ENCODE assay signal across 10 cellular contexts in the genomic region with DNA sequence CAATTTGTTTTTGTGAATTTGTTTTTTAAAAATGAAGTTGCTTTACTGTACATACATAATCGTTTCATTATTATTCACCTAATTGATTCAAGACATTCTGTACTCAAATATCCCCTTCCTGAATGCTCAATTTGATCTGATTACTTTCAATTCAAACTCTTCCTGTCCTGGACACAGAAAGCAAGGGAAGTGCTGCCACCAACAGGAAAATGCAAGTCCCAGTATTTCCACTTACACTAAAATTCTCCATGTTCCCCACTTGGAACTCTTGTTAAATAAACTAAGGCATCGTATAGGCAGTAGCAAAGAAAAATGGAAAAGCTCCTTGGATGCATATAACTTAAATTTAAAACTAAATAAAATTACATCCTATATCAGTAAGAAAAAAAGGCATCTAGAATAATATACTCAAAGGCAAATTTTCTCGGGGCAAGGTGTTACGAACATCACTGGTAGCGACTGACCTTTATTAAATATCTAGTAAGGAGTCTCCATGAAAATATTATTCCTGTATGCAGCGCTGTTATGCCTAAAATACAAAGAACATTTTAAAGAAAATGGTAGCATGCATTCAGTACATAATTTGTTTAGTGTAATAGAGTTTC.
DNase-seq lines count a peak whose midpoint lies in the region; ATAC-seq and TF ChIP-seq lines count a peak whose summit lies in the region.
"Had no signal": no experiment of that assay in that cellular context is flagged by ENCODE, and none has a peak within 500 bp of the region (broad histone marks: within the 10 kb centered on the region; RNA-seq: fewer than 3 reads in every experiment).

No MANE protein-coding gene starts in this region.

- ATAC-seq in GM21526 (IDR thresholded peaks at IDR 0.05; ENCODE audit: low FRiP score, unreplicated experiment) (no peak), GM18858 (IDR thresholded peaks at IDR 0.05; ENCODE audit: unreplicated experiment) (no peak), HG03457 (IDR thresholded peaks at IDR 0.05; ENCODE audit: unreplicated experiment) (no peak)

- no peak for TF ChIP-seq POLR2A in erythroblast (IDR thresholded peaks at IDR 0.05; ENCODE audit: low read length)

- DNase-seq in SIG-M5 treated with dmso at 0.1 percent for 504 hours (lab: John Stamatoyannopoulos, UW; ENCODE audit: unreplicated experiment): peak; percentile 5
- DNase-seq in SIG-M5 (lab: John Stamatoyannopoulos, UW): no peak
- peak; percentile 54 for DNase-seq in NCI-H82 (lab: John Stamatoyannopoulos, UW)
- peak; percentile 2 to 12 for DNase-seq in erythroblast (lab: John Stamatoyannopoulos, UW)
- DNase-seq in smooth muscle cell of the brain vasculature (ENCODE audit: low read depth, low spot score): peak; percentile 9
- DNase-seq: activated naive CD4-positive, alpha-beta T cell treated with anti-CD3 and anti-CD28 coated beads, Interleukin-2, amount 10 ng/mL, durations not matched to agents 7 days and 5 days; naive B cell had no signal
